8 cellular contexts compared by ENCODE assay signal in genomic region chr20:10434832-10435812, GRCh38. TPM values are rescaled to one million over a fixed set of nuclear protein-coding genes. Genes with fewer than 3 reads are reported as not detected.
DNase-seq lines count a peak whose midpoint lies in the region; ATAC-seq and TF ChIP-seq lines count a peak whose summit lies in the region.

TSS of gene SLX4IP (plus strand) at chr20:10435305. CDS start at chr20:10458205, 22,900 bp downstream.

- TF ChIP-seq CTCF in CD4-positive, alpha-beta T cell (IDR thresholded peaks at IDR 0.05) = no peak
- TF ChIP-seq CTCF in right lobe of liver (IDR thresholded peaks at IDR 0.05) = no peak

- intact Hi-C loops in CD4-positive, alpha-beta T cell (cut with DNase I, micrococcal nuclease) = loop anchor here (1.0 to 10.0 kb wide), 5 partner anchors 12 to 1462 kb away; partner anchors contain the start of gene ANKEF1 (in 1 of the 2)
- intact Hi-C loops in right lobe of liver (cut with DNase I) = no loop called here

- peak within 1 kb of the TSS; percentile 97 for H3K27ac Mint-ChIP-seq in CD4-positive, alpha-beta T cell
- peak within 1 kb of the TSS; percentile 91 for H3K27ac Mint-ChIP-seq in activated CD4-positive, alpha-beta memory T cell treated with anti-CD3 and anti-CD28 coated beads, Interleukin-2, amount 10 ng/mL, durations not matched to agents 7 days and 5 days

- no peaks in the 10 kb centered on the region for H3K27me3 ChIP-seq in CD4-positive, alpha-beta T cell (ENCODE audit: control insufficient read depth, insufficient read depth, low read length)
- H3K27me3 ChIP-seq in duodenal mucosa (ENCODE audit: control insufficient read depth in 1 of 2, insufficient read depth in 2 of 2, low read length in 2 of 2) = no peaks in the 10 kb centered on the region
- H3K27me3 ChIP-seq in right lobe of liver = no peaks in the 10 kb centered on the region

- peak within 1 kb of the TSS; percentile 76 for H3K27ac ChIP-seq in CD4-positive, alpha-beta T cell (ENCODE audit: low read depth, low read length)
- H3K27ac ChIP-seq in duodenal mucosa (ENCODE audit: low read depth, low read length) = peak within 1 kb of the TSS; percentile 89
- peak within 1 kb of the TSS; percentile 81 to 94 (median 93) for H3K27ac ChIP-seq in right lobe of liver

- H3K9ac ChIP-seq in duodenal mucosa (ENCODE audit: low read depth in 1 of 2, low read length in 2 of 2) = peak within 1 kb of the TSS; percentile 93 to 97

- H3K27me3 Mint-ChIP-seq in CD4-positive, alpha-beta T cell = no peaks in the 10 kb centered on the region
- H3K27me3 Mint-ChIP-seq in activated CD4-positive, alpha-beta memory T cell treated with anti-CD3 and anti-CD28 coated beads, Interleukin-2, amount 10 ng/mL, durations not matched to agents 7 days and 5 days = no peaks in the 10 kb centered on the region

- peak within 1 kb of the TSS; percentile 94 for H3K4me3 Mint-ChIP-seq in CD4-positive, alpha-beta T cell
- H3K4me3 Mint-ChIP-seq in activated CD4-positive, alpha-beta memory T cell treated with anti-CD3 and anti-CD28 coated beads, Interleukin-2, amount 10 ng/mL, durations not matched to agents 7 days and 5 days = peak within 1 kb of the TSS; percentile 86

- H3K4me1 ChIP-seq in duodenal mucosa (ENCODE audit: control insufficient read depth in 1 of 2, insufficient read depth in 2 of 2, low read length in 2 of 2) = peaks cover 20 to 22% of the 10 kb centered on the region in 2 donors
- H3K4me1 ChIP-seq in right lobe of liver = peaks cover 0 to 19% (median 8%) of the 10 kb centered on the region in 4 donors

- peak; percentile 64 for ATAC-seq in CD4-positive, alpha-beta T cell (ENCODE audit: poor library complexity)
- peak; percentile 56 for ATAC-seq in GM19455 (IDR thresholded peaks at IDR 0.05; ENCODE audit: unreplicated experiment)
- ATAC-seq in right lobe of liver = peak; percentile 79 to 89 (median 82)

- TF ChIP-seq POLR2A in right lobe of liver (IDR thresholded peaks at IDR 0.05) = peak; percentile 51

- peak; percentile 68 to 79 (median 77) for DNase-seq in CD4-positive, alpha-beta T cell
- DNase-seq in HK-2 (ENCODE audit: unreplicated experiment) = peak; percentile 96
- DNase-seq in NCI-H82 treated with DMSO at 0.1 percent for 48 hours (lab: John Stamatoyannopoulos, UW; ENCODE audit: unreplicated experiment) = peak; percentile 95
- peak; percentile 85 for DNase-seq in activated CD4-positive, alpha-beta memory T cell treated with anti-CD3 and anti-CD28 coated beads, Interleukin-2, amount 10 ng/mL, durations not matched to agents 7 days and 5 days
- peak; percentile 92 to 96 (median 95) for DNase-seq in right lobe of liver
- DNase-seq in stimulated activated CD4-positive, alpha-beta T cell treated with anti-CD3 and anti-CD28 coated beads, Interleukin-4, amount 100 ng/mL, for 4 hours = peak; percentile 71 to 84

- H3K4me3 ChIP-seq in duodenal mucosa (ENCODE audit: low read depth in 1 of 2, low read length in 2 of 2) = peak within 1 kb of the TSS; percentile 88 to 98
- H3K4me3 ChIP-seq in right lobe of liver = peak within 1 kb of the TSS; percentile 64 to 90 (median 84)

- WGBS in right lobe of liver (ENCODE audit: insufficient coverage, low coverage, low lambda C conversion rate, missing lambda C conversion rate) = under 1% methylated on average over 30 of the region's 32 CpGs

- H3K36me3 ChIP-seq in duodenal mucosa (ENCODE audit: control insufficient read depth in 1 of 2, insufficient read depth in 2 of 2, low read length in 2 of 2) = no peaks in the 10 kb centered on the region
- no peaks in the 10 kb centered on the region for H3K36me3 ChIP-seq in right lobe of liver

- no peaks in the 10 kb centered on the region for H3K9me3 ChIP-seq in CD4-positive, alpha-beta T cell (ENCODE audit: control insufficient read depth, low read length)
- H3K9me3 ChIP-seq in duodenal mucosa (ENCODE audit: control insufficient read depth in 1 of 2, low read length in 2 of 2) (no peaks in the 10 kb centered on the region), right lobe of liver (no peaks in the 10 kb centered on the region)

- POLR2A ChIA-PET in CD4-positive, alpha-beta T cell (lab: Charles Lee) = interaction anchor here (0.6 to 3.4 kb wide), 14 partner anchors 10 to 401 kb away, joined by 3 to 22 read pairs (median 4); partner anchors contain the start of gene ANKEF1
- POLR2A ChIA-PET in activated CD4-positive, alpha-beta memory T cell treated with anti-CD3 and anti-CD28 coated beads, Interleukin-2, amount 10 ng/mL, durations not matched to agents 7 days and 5 days (lab: Charles Lee) = interaction anchor here (0.6 to 3.0 kb wide), 16 partner anchors 9 to 400 kb away, joined by 3 to 33 read pairs (median 6); partner anchors contain the start of genes ANKEF1 and JAG1

- H3K36me3 Mint-ChIP-seq in CD4-positive, alpha-beta T cell (ENCODE audit: low read depth) = peaks cover 21% of the 10 kb centered on the region
- H3K36me3 Mint-ChIP-seq in activated CD4-positive, alpha-beta memory T cell treated with anti-CD3 and anti-CD28 coated beads, Interleukin-2, amount 10 ng/mL, durations not matched to agents 7 days and 5 days (ENCODE audit: low read depth) = peaks cover 8% of the 10 kb centered on the region

- H3K4me1 Mint-ChIP-seq in CD4-positive, alpha-beta T cell (ENCODE audit: low read depth) = peaks cover 68% of the 10 kb centered on the region
- peaks cover 65% of the 10 kb centered on the region for H3K4me1 Mint-ChIP-seq in activated CD4-positive, alpha-beta memory T cell treated with anti-CD3 and anti-CD28 coated beads, Interleukin-2, amount 10 ng/mL, durations not matched to agents 7 days and 5 days

- no peaks in the 10 kb centered on the region for H3K9me3 Mint-ChIP-seq in CD4-positive, alpha-beta T cell
- H3K9me3 Mint-ChIP-seq in activated CD4-positive, alpha-beta memory T cell treated with anti-CD3 and anti-CD28 coated beads, Interleukin-2, amount 10 ng/mL, durations not matched to agents 7 days and 5 days = no peaks in the 10 kb centered on the region

- CTCF ChIA-PET in CD4-positive, alpha-beta T cell (lab: Charles Lee) = interaction anchor here (0.8 to 1.7 kb wide), 5 partner anchors 10 to 457 kb away, joined by 3 to 6 read pairs (median 4); partner anchors contain the start of gene ANKEF1
- CTCF ChIA-PET in activated CD4-positive, alpha-beta memory T cell treated with anti-CD3 and anti-CD28 coated beads, Interleukin-2, amount 10 ng/mL, durations not matched to agents 7 days and 5 days (lab: Charles Lee) = interaction anchor here (0.9 to 3.2 kb wide), 10 partner anchors 8 to 818 kb away, joined by 3 to 20 read pairs (median 3); partner anchors contain the start of gene ANKEF1

RNA-seq across cellular contexts. Expression of gene SLX4IP, which starts in this region (rescaled TPM):
- total RNA-seq in CD4-positive, alpha-beta T cell = 1 to 10 TPM; 1.6 to 1.8 TPM
- 1 to 10 TPM; 6.2 TPM for total RNA-seq in activated CD4-positive, alpha-beta memory T cell treated with anti-CD3 and anti-CD28 coated beads, Interleukin-2, amount 10 ng/mL, durations not matched to agents 7 days and 5 days
- 1 to 10 TPM; 2.0 to 4.0 (median 3.5) TPM for total RNA-seq in right lobe of liver

Comparison
In these comparisons a context has a peak if more than half of its experiments do, and no peak if none do; other contexts are left out.
1. Peak in every context shown above with its lines: DNase-seq, ATAC-seq, H3K4me3 ChIP-seq and H3K27ac ChIP-seq.
2. intact Hi-C loops: an anchor here in CD4-positive, alpha-beta T cell (1.0 to 10.0 kb wide); none called in right lobe of liver.